ENCODE assay signal across 8 cellular contexts in the genomic region with DNA sequence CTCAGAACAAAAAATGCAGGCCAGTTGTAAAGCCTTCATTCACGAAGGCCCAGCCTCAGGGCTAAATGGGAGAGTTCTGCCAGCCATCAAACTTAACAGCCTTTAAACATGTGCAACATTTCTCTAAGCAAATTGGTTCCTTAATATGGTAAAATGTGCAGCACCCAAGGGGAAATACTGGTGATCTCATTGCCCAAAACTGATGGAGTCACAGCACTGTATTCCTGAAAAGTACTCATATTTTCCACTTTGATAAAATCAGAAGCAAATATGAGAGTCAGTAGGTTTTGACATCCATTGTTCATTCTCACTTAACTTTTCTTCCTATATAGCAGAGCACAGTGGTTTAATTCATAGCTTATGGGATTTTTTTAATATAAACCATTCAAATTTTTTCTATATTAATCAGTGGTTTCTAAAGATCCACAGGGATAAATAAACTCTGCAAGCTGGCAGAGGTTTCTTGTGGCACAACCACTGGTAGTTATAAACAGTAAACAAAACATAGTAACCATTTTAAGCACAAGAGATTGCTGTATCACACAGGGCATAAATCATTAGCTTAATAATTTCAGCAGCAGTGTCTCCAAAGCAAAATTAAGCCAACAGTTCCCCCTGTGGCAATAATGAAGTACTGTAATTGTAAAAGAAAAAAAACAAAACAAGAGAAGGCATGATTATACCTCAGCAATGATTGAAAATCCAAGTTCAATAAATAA.
DNase-seq lines count a peak whose midpoint lies in the region; ATAC-seq and TF ChIP-seq lines count a peak whose summit lies in the region.

No MANE protein-coding gene starts in this region.

- H3K27me3 Mint-ChIP-seq in H9 (ENCODE audit: low read depth) = no peaks in the 10 kb centered on the region

- no peak overlapping the region for H2BK120ac ChIP-seq in H9 (ENCODE audit: low read depth, low read length, poor library complexity, severe bottlenecking)

- no peak overlapping the region for H3K27ac Mint-ChIP-seq in H9

- WGBS in H9 (ENCODE audit: extremely low coverage, insufficient read length, low lambda C conversion rate) = no CpG with 5 or more reads among the region's 1 CpG

- no peaks in the 10 kb centered on the region for H3K79me1 ChIP-seq in H9 (ENCODE audit: insufficient read depth, low read depth, low read length, poor library complexity, severe bottlenecking)

- H2BK12ac ChIP-seq in H9 (ENCODE audit: insufficient read length, low read depth, low read length) = no peak overlapping the region

- H3K18ac ChIP-seq in H9 (ENCODE audit: insufficient read length, low read depth, low read length) = no peak overlapping the region

- no peak overlapping the region for H3K56ac ChIP-seq in H9 (ENCODE audit: insufficient read length, low read depth, low read length)

- no peak overlapping the region for H4K5ac ChIP-seq in H9 (ENCODE audit: insufficient read length, low read depth, low read length)

- TF ChIP-seq CTCF in H9 (conservative IDR thresholded peaks at IDR 0.05) (peak; percentile 62), WERI-Rb-1 (IDR thresholded peaks at IDR 0.05; ENCODE audit: low read depth, low read length) (peak; percentile 48), uterus (IDR thresholded peaks at IDR 0.05) (peak; percentile 36 to 48 (median 41))

- H3K79me2 ChIP-seq in H9 (ENCODE audit: insufficient read depth, low read length) = no peaks in the 10 kb centered on the region

- H2BK5ac ChIP-seq in H9 (ENCODE audit: insufficient read length, low read length) = no peak overlapping the region

- peaks cover 3 to 11% (median 5%) of the 10 kb centered on the region in 3 experiments; a peak in 5 of 7 replicates for H3K36me3 Mint-ChIP-seq in H9 (ENCODE audit: insufficient read depth in 1 of 3, low read depth in 3 of 3)

- H3K4me1 ChIP-seq in H9 (ENCODE audit: insufficient read depth, low read length) (no peaks in the 10 kb centered on the region), uterus (no peaks in the 10 kb centered on the region)

- TF ChIP-seq POLR2A in uterus (IDR thresholded peaks at IDR 0.05) = no peak

- H3K9me3 Mint-ChIP-seq in H9 = peaks cover 11 to 13% of the 10 kb centered on the region in 2 experiments; a peak in 4 of 5 replicates

- H3K4ac ChIP-seq in H9 (ENCODE audit: low read depth, low read length) = no peak overlapping the region

- H2BK15ac ChIP-seq in H9 (ENCODE audit: low read depth, low read length) = no peak overlapping the region

- H3K9ac ChIP-seq in H9 (ENCODE audit: extremely low read depth, insufficient read length, low read length) = no peak overlapping the region

- H3K4me3 ChIP-seq in WERI-Rb-1 (ENCODE audit: low read depth, low read length) (no peak overlapping the region), uterus (no peak overlapping the region)

- H3K4me1 Mint-ChIP-seq in H9 = no peaks in the 10 kb centered on the region

- ATAC-seq in HG02938 (IDR thresholded peaks at IDR 0.05; ENCODE audit: unreplicated experiment) = no peak

- no peak overlapping the region for H2AFZ ChIP-seq in H9 (ENCODE audit: low read length)

- no peak overlapping the region for H3K23ac ChIP-seq in H9 (ENCODE audit: insufficient read length, low read depth, low read length)

- no peak overlapping the region for H3K4me2 ChIP-seq in H9 (ENCODE audit: insufficient read depth, insufficient read length, low read length)

- no peak overlapping the region for H3K27ac ChIP-seq in H9 (ENCODE audit: insufficient read length, low read depth, low read length)
- H3K27ac ChIP-seq in WERI-Rb-1 = no peak overlapping the region
- peak overlapping the region; percentile 70 to 84 for H3K27ac ChIP-seq in uterus
- no peak overlapping the region for H3K27ac ChIP-seq in caudate nucleus (ENCODE audit: low read depth, low read length)

- intact Hi-C loops in uterus (cut with DNase I; ENCODE audit: low total_unique reads) = no loop called here

- H4K91ac ChIP-seq in H9 (ENCODE audit: insufficient read length, low read depth, low read length) = no peak overlapping the region

- H4K20me1 ChIP-seq in H9 (ENCODE audit: control insufficient read depth, insufficient read depth, insufficient read length) = no peaks in the 10 kb centered on the region

- no peaks in the 10 kb centered on the region for H3K9me3 ChIP-seq in H9 (ENCODE audit: control insufficient read depth, low read depth, low read length)
- no peaks in the 10 kb centered on the region for H3K9me3 ChIP-seq in WERI-Rb-1 (ENCODE audit: severe bottlenecking)
- H3K9me3 ChIP-seq in uterus = no peaks in the 10 kb centered on the region

- no peak overlapping the region for H3K14ac ChIP-seq in H9 (ENCODE audit: insufficient read depth, low read length)

- H3K23me2 ChIP-seq in H9 (ENCODE audit: insufficient read length, low read depth, low read length, poor library complexity, severe bottlenecking) = no peaks in the 10 kb centered on the region

- no peak overlapping the region for H4K8ac ChIP-seq in H9 (replicated peaks; ENCODE audit: insufficient read length, low read depth, low read length)

- no peak overlapping the region for H3K4me3 Mint-ChIP-seq in H9

- peak; percentile 33 for DNase-seq in Ammon's horn (ENCODE audit: low spot score)
- no peak for DNase-seq in H9
- no peak for DNase-seq in WERI-Rb-1
- DNase-seq in iris pigment epithelial cell (ENCODE audit: low read depth) = peak; percentile 78
- peak in 1 of 2 donors; percentile 39 for DNase-seq in uterus
- DNase-seq in caudate nucleus (lab: John Stamatoyannopoulos, UW) = no peak
- no peak for DNase-seq in NCI-H2107 (lab: John Stamatoyannopoulos, UW)

- H3K27me3 ChIP-seq in H9 (ENCODE audit: insufficient read depth, low read length) = no peaks in the 10 kb centered on the region
- H3K27me3 ChIP-seq in WERI-Rb-1 (ENCODE audit: insufficient read depth, low read depth, severe bottlenecking) = no peaks in the 10 kb centered on the region
- no peaks in the 10 kb centered on the region for H3K27me3 ChIP-seq in uterus

- no peak overlapping the region for H3T11ph ChIP-seq in H9 (ENCODE audit: low read length)

- no peak overlapping the region for H2AK5ac ChIP-seq in H9 (ENCODE audit: insufficient read length, low read length)

- no peaks in the 10 kb centered on the region for H3K36me3 ChIP-seq in WERI-Rb-1
- H3K36me3 ChIP-seq in uterus = no peaks in the 10 kb centered on the region

- H2BK20ac ChIP-seq in H9 (ENCODE audit: low read depth, low read length, poor library complexity, severe bottlenecking) = no peak overlapping the region

Comparison
In these comparisons a context has a peak if more than half of its experiments do, and no peak if none do; other contexts are left out.
1. DNase-seq: peak in Ammon's horn (single experiment) and iris pigment epithelial cell (single experiment); none in H9 (single experiment), WERI-Rb-1 (single experiment), caudate nucleus (0 of 61) and NCI-H2107 (single experiment).
2. H3K27ac ChIP-seq: peak in uterus (2 of 2); none in H9 (single experiment), WERI-Rb-1 (single experiment) and caudate nucleus (single experiment).
3. Peak in every context shown above with its lines, with median percentiles within 50 percentile points of each other: CTCF ChIP-seq.